In genomic region chr6:170024940-170025339, GRCh38 we compare ENCODE assay signal across 10 cellular contexts.
DNase-seq lines count a peak whose midpoint lies in the region; ATAC-seq and TF ChIP-seq lines count a peak whose summit lies in the region.
"Had no signal": no experiment of that assay in that cellular context is flagged by ENCODE, and none has a peak within 500 bp of the region (broad histone marks: within the 10 kb centered on the region; RNA-seq: fewer than 3 reads in every experiment).

No MANE protein-coding gene starts in this region.

- H3K4me3 ChIP-seq in body of pancreas (no peak overlapping the region), uterus (no peak overlapping the region)

- peaks cover 26% of the 10 kb centered on the region for H3K27me3 Mint-ChIP-seq in activated T-cell treated with anti-CD3 and anti-CD28 coated beads, Interleukin-2, amount 50 U/mL, for 24 hours

- ATAC-seq in body of pancreas (no peak), left colon (no peak), HG03342 (IDR thresholded peaks at IDR 0.05; ENCODE audit: unreplicated experiment) (no peak), GM18867 (IDR thresholded peaks at IDR 0.05; ENCODE audit: unreplicated experiment) (no peak)

- H3K36me3 Mint-ChIP-seq in activated T-cell treated with anti-CD3 and anti-CD28 coated beads, Interleukin-2, amount 50 U/mL, for 24 hours (ENCODE audit: low read depth), result no peaks in the 10 kb centered on the region

- H3K9me3 ChIP-seq in body of pancreas (no peaks in the 10 kb centered on the region), uterus (no peaks in the 10 kb centered on the region)

- H3K27ac ChIP-seq in body of pancreas (peak overlapping the region in 3 of 4 donors; percentile 34 to 85 (median 46)), uterus (no peak overlapping the region)
- H3K27ac ChIP-seq: KMS-11 had no signal

- no peak overlapping the region for H3K27ac Mint-ChIP-seq in activated T-cell treated with anti-CD3 and anti-CD28 coated beads, Interleukin-2, amount 50 U/mL, for 24 hours
- H3K27ac Mint-ChIP-seq: activated B cell treated with CpG ODN at 0.5 μM for 24 hours had no signal

- no peak for TF ChIP-seq POLR2A in body of pancreas (IDR thresholded peaks at IDR 0.05)
- no peak for TF ChIP-seq POLR2A in uterus (IDR thresholded peaks at IDR 0.05)

- peaks cover 22% of the 10 kb centered on the region for H3K4me1 ChIP-seq in body of pancreas
- H3K4me1 ChIP-seq in uterus, result no peaks in the 10 kb centered on the region

- H3K4me3 Mint-ChIP-seq in activated T-cell treated with anti-CD3 and anti-CD28 coated beads, Interleukin-2, amount 50 U/mL, for 24 hours, result no peak overlapping the region
- H3K4me3 Mint-ChIP-seq: activated B cell treated with CpG ODN at 0.5 μM for 24 hours had no signal

- TF ChIP-seq CTCF in body of pancreas (IDR thresholded peaks at IDR 0.05) (no peak), uterus (IDR thresholded peaks at IDR 0.05) (no peak)

- DNase-seq in activated T-cell treated with anti-CD3 and anti-CD28 coated beads, Interleukin-2, amount 50 U/mL, for 1 hour, result peak; percentile 1
- DNase-seq in activated T-cell treated with anti-CD3 and anti-CD28 coated beads, Interleukin-2, amount 50 U/mL, for 24 hours, result no peak
- DNase-seq in body of pancreas (peak; percentile 29 to 66 (median 62)), left colon (peak; percentile 40 to 73), uterus (peak; percentile 39 to 67), HK-2 (ENCODE audit: unreplicated experiment) (no peak)
- DNase-seq: activated B cell treated with CpG ODN at 0.5 μM for 24 hours had no signal

- intact Hi-C loops in body of pancreas (cut with DNase I), result no loop called here
- intact Hi-C loops in left colon (cut with DNase I, micrococcal nuclease), result no loop called here
- intact Hi-C loops in uterus (cut with DNase I; ENCODE audit: low total_unique reads), result no loop called here

- H3K27me3 ChIP-seq in body of pancreas (peaks cover 0 to 3% of the 10 kb centered on the region in 2 donors), uterus (no peaks in the 10 kb centered on the region)

- no peaks in the 10 kb centered on the region for H3K9me3 Mint-ChIP-seq in activated T-cell treated with anti-CD3 and anti-CD28 coated beads, Interleukin-2, amount 50 U/mL, for 24 hours
- H3K9me3 Mint-ChIP-seq: activated B cell treated with CpG ODN at 0.5 μM for 24 hours had no signal

- WGBS in body of pancreas, 2 donors, result 36 to 59% methylated on average over 7 of the region's 7 CpGs

- H3K36me3 ChIP-seq in body of pancreas (replicated peaks in 1 of 2; ENCODE audit: insufficient read depth in 1 of 2, low read depth in 2 of 2) (no peaks in the 10 kb centered on the region), uterus (no peaks in the 10 kb centered on the region)

- no peaks in the 10 kb centered on the region for H3K4me1 Mint-ChIP-seq in activated T-cell treated with anti-CD3 and anti-CD28 coated beads, Interleukin-2, amount 50 U/mL, for 24 hours (ENCODE audit: low read depth)
- H3K4me1 Mint-ChIP-seq: activated B cell treated with CpG ODN at 0.5 μM for 24 hours had no signal

Comparison
In these comparisons a context has a peak if more than half of its experiments do, and no peak if none do; other contexts are left out.
1. DNase-seq: peak in activated T-cell treated with anti-CD3 and anti-CD28 coated beads, Interleukin-2, amount 50 U/mL, for 1 hour (single experiment), body of pancreas (4 of 4), left colon (2 of 2) and uterus (2 of 2); none in activated T-cell treated with anti-CD3 and anti-CD28 coated beads, Interleukin-2, amount 50 U/mL, for 24 hours (single experiment) and HK-2 (single experiment).
2. H3K27ac ChIP-seq: peak in body of pancreas (3 of 4); none in uterus (0 of 2).